8 cellular contexts compared by ENCODE assay signal in the genomic region with DNA sequence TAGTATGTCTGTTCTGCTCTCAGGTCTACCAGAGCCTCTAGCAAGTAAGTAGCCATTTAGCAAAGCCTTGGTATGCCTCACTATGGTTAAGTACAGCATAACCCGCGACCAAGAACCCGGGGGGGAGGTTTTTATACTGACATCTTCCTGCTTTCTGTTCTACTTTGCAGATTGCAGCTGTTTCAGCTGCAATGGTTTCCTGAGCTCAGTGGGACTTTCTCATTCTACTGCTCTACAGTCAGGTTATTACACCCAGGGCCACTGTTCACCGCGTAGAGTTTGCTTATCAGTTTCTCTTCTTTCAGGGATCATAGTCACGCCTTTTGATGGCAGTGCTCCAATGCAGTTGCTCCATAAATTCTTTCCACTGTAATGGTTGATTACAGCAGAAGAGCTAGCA.
"Had no signal": no experiment of that assay in that cellular context is flagged by ENCODE, and none has a peak within 500 bp of the region (broad histone marks: within the 10 kb centered on the region; RNA-seq: fewer than 3 reads in every experiment).

No MANE protein-coding gene starts in this region.

- DNase-seq: activated CD4-positive, alpha-beta T cell treated with anti-CD3 and anti-CD28 coated beads, Interleukin-2, amount 50 U/mL, for 48 hours; activated gamma-delta T cell; activated T-cell treated with anti-CD3 and anti-CD28 coated beads, Interleukin-2, amount 50 U/mL, for 4 hours; esophagus squamous epithelium; kidney glomerular epithelial cell; naive B cell; stimulated activated CD4-positive, alpha-beta T cell treated with anti-CD3 and anti-CD28 coated beads, Interleukin-4, amount 100 ng/mL, for 4 hours; stomach had no signal

- ATAC-seq: activated T-cell treated with anti-CD3 and anti-CD28 coated beads, Interleukin-2, amount 50 U/mL, for 4 hours had no signal
